Comparison of ENCODE assay signal across 16 cellular contexts in genomic region chr5:135490245-135491037, GRCh38. TPM values are rescaled to one million over a fixed set of nuclear protein-coding genes. Genes with fewer than 3 reads are reported as not detected.
A peak's percentile ranks its signal among the peaks of the same experiment; 100 is the strongest.
DNase-seq lines count a peak whose midpoint lies in the region; ATAC-seq and TF ChIP-seq lines count a peak whose summit lies in the region.
"Had no signal": no experiment of that assay in that cellular context is flagged by ENCODE, and none has a peak within 500 bp of the region (broad histone marks: within the 10 kb centered on the region; RNA-seq: fewer than 3 reads in every experiment).

No MANE protein-coding gene starts in this region.

- H3K4me2 ChIP-seq in BLaER1: peak overlapping the region; percentile 66; the same call in 1 of the 2 replicates

- H3K27me3 ChIP-seq in BLaER1: peaks cover 94% of the 10 kb centered on the region
- H3K27me3 ChIP-seq in HUES64 (ENCODE audit: insufficient read depth, low read length): peaks cover 100% of the 10 kb centered on the region

- H3K27ac ChIP-seq in BLaER1 (no peak overlapping the region), HUES64 (ENCODE audit: low read depth, low read length) (no peak overlapping the region)

- H3K9ac ChIP-seq in BLaER1 (no peak overlapping the region), HUES64 (ENCODE audit: low read depth, low read length) (no peak overlapping the region)

- H3K4me1 Mint-ChIP-seq in osteocyte (ENCODE audit: unreplicated experiment): peaks cover 29% of the 10 kb centered on the region

- H3K27me3 Mint-ChIP-seq in osteocyte (ENCODE audit: unreplicated experiment): peaks cover 63% of the 10 kb centered on the region

- no peak overlapping the region for H3K27ac Mint-ChIP-seq in osteocyte (ENCODE audit: unreplicated experiment)
- H3K27ac Mint-ChIP-seq: activated T-helper 2 cell treated with anti-CD3 and anti-CD28 coated beads, Interferon-gamma antibody, Interleukin-2, Interleukin-4, amounts not matched to agents 10 μg/mL and 5 μg/mL and 100 μg/mL, durations not matched to agents 14 hours and 24 hours and 36 hours; naive thymus-derived CD8-positive, alpha-beta T cell had no signal

- H4K20me1 ChIP-seq in BLaER1: peaks cover 37% of the 10 kb centered on the region

- ATAC-seq in left ventricle myocardium superior: peak; percentile 32
- no peak for ATAC-seq in HG02852 (IDR thresholded peaks at IDR 0.05; ENCODE audit: unreplicated experiment)
- ATAC-seq: naive thymus-derived CD8-positive, alpha-beta T cell had no signal

- no peaks in the 10 kb centered on the region for H3K36me3 Mint-ChIP-seq in osteocyte (ENCODE audit: unreplicated experiment)

- TF ChIP-seq CTCF in osteocyte (IDR thresholded peaks at IDR 0.05): no peak

- H3K4me1 ChIP-seq in BLaER1 (peaks cover 20% of the 10 kb centered on the region), HUES64 (ENCODE audit: insufficient read depth, low read length) (peaks cover 50% of the 10 kb centered on the region)

- H3K9me3 ChIP-seq in BLaER1 (peaks cover 11% of the 10 kb centered on the region; the same call in 1 of the 2 replicates), HUES64 (ENCODE audit: insufficient read depth, low read depth, low read length) (no peaks in the 10 kb centered on the region)

- WGBS in HUES64: under 1% methylated on average over 49 of the region's 49 CpGs

- H3K36me3 ChIP-seq in BLaER1 (no peaks in the 10 kb centered on the region), HUES64 (ENCODE audit: insufficient read depth, low read length) (no peaks in the 10 kb centered on the region)

- peak overlapping the region; percentile 70 for H3K4me3 Mint-ChIP-seq in osteocyte (ENCODE audit: unreplicated experiment)
- H3K4me3 Mint-ChIP-seq: central memory CD8-positive, alpha-beta T cell had no signal

- intact Hi-C loops in left ventricle myocardium superior (cut with micrococcal nuclease): no loop called here

- no peaks in the 10 kb centered on the region for H3K9me3 Mint-ChIP-seq in osteocyte (ENCODE audit: unreplicated experiment)
- H3K9me3 Mint-ChIP-seq: activated T-helper 2 cell treated with anti-CD3 and anti-CD28 coated beads, Interferon-gamma antibody, Interleukin-2, Interleukin-4, amounts not matched to agents 10 μg/mL and 5 μg/mL and 100 μg/mL, durations not matched to agents 14 hours and 24 hours and 36 hours; central memory CD8-positive, alpha-beta T cell had no signal

- H3K4me3 ChIP-seq in BLaER1 (peak overlapping the region; percentile 41; the same call in 1 of the 2 replicates), HUES64 (ENCODE audit: low read length) (peak overlapping the region; percentile 46)

- DNase-seq in left ventricle myocardium superior: no peak
- DNase-seq in osteocyte (ENCODE audit: extremely low spot score, unreplicated experiment): no peak
- no peak for DNase-seq in activated CD8-positive, alpha-beta memory T cell treated with anti-CD3 and anti-CD28 coated beads, Interleukin-2, amount 50 U/mL, for 4 hours
- no peak for DNase-seq in NCI-H2196 (lab: John Stamatoyannopoulos, UW; ENCODE audit: unreplicated experiment)
- DNase-seq in dermis blood vessel endothelial cell: no peak
- DNase-seq: DMS79 treated with DMSO at 0.1 percent for 48 hours; naive thymus-derived CD8-positive, alpha-beta T cell; NCI-H2171 treated with DMSO at 0.1 percent for 48 hours; OCI-M1; stimulated activated CD4-positive, alpha-beta T cell treated with anti-CD3 and anti-CD28 coated beads, Interleukin-1b, Interleukin-23, amount 100 ng/mL, for 48 hours had no signal

RNA-seq across cellular contexts. Expression of gene TIFAB, which starts 38.3 kb away (rescaled TPM):
- polyA plus RNA-seq in HUES64 (2013, experiment 1 of 2): not detected
- polyA plus RNA-seq in HUES64 (2013, experiment 2 of 2): not detected
- total RNA-seq in left ventricle myocardium superior: not detected
- not detected in 2 replicates for total RNA-seq in osteocyte
- total RNA-seq in dermis blood vessel endothelial cell: not detected in 2 replicates
- total RNA-seq: activated T-helper 2 cell treated with anti-CD3 and anti-CD28 coated beads, Interferon-gamma antibody, Interleukin-2, Interleukin-4, amounts not matched to agents 10 μg/mL and 5 μg/mL and 100 μg/mL, durations not matched to agents 14 hours and 24 hours and 36 hours; naive thymus-derived CD8-positive, alpha-beta T cell had no signal
- polyA plus RNA-seq: keratinocyte; naive thymus-derived CD8-positive, alpha-beta T cell had no signal

RNA-seq across cellular contexts. Expression of gene DCANP1, which starts 43.3 kb away (rescaled TPM):
- polyA plus RNA-seq in HUES64 (2013, experiment 1 of 2): not detected
- polyA plus RNA-seq in HUES64 (2013, experiment 2 of 2): not detected
- not detected for total RNA-seq in left ventricle myocardium superior
- not detected in 2 replicates for total RNA-seq in osteocyte
- not detected in 2 replicates for total RNA-seq in dermis blood vessel endothelial cell
- total RNA-seq: activated T-helper 2 cell treated with anti-CD3 and anti-CD28 coated beads, Interferon-gamma antibody, Interleukin-2, Interleukin-4, amounts not matched to agents 10 μg/mL and 5 μg/mL and 100 μg/mL, durations not matched to agents 14 hours and 24 hours and 36 hours; naive thymus-derived CD8-positive, alpha-beta T cell had no signal
- polyA plus RNA-seq: keratinocyte; naive thymus-derived CD8-positive, alpha-beta T cell had no signal

RNA-seq across cellular contexts. Expression of gene NEUROG1, which starts 45.3 kb away (rescaled TPM):
- not detected for polyA plus RNA-seq in HUES64 (2013, experiment 1 of 2)
- not detected for polyA plus RNA-seq in HUES64 (2013, experiment 2 of 2)
- total RNA-seq in left ventricle myocardium superior (not detected), osteocyte (not detected in 2 replicates), dermis blood vessel endothelial cell (not detected in 2 replicates)
- total RNA-seq: activated T-helper 2 cell treated with anti-CD3 and anti-CD28 coated beads, Interferon-gamma antibody, Interleukin-2, Interleukin-4, amounts not matched to agents 10 μg/mL and 5 μg/mL and 100 μg/mL, durations not matched to agents 14 hours and 24 hours and 36 hours; naive thymus-derived CD8-positive, alpha-beta T cell had no signal
- polyA plus RNA-seq: keratinocyte; naive thymus-derived CD8-positive, alpha-beta T cell had no signal
